In the genomic region with DNA sequence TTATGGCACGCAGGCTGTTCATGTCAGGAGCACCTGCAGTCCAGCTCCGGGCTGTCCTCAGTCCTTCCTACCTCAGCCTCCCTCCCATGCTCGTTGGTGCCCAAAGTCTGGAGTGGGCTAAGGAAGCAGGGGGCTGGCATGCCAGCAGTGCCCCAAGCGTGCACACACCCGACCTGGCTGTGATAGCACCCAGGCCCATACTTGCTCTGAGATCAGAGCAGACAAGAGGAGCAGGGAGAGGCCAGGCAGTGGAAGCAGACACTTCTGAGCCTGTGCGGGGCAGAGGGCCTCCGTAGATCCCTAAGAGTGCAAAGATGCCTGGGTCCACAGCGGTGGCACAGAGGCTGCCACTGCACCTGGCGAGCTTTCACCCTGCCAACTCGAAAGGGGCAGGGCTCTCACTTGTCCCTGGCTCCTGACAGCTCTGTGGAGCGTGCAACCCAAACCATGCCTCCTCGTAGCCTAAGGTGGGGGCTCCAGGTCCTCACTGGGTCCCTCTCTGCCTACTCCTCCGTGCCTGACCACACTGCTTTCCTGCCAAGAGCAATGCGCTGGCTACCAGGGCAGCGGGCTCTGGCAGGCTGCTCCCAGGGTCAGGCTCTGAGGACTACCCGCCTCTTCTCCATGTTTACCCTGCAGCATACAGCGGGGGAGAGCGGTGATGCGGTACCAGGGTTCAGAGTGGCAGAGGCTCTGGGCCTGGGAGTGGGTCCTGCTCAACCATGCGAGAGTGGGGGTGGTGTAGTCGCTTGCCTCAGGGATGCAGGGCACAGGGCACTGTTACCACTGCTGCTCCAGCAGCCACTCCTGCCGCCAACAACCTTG, we compare ENCODE assay signal across 2 cellular contexts.
TF ChIP-seq lines count a peak whose summit lies in the region.

No MANE protein-coding gene starts in this region.

TF ChIP-seq in SK-N-SH, 30 proteins besides CTCF, POLR2A, EP300 and RAD21 (continued from another document):
- TF ChIP-seq, protein P1, sequence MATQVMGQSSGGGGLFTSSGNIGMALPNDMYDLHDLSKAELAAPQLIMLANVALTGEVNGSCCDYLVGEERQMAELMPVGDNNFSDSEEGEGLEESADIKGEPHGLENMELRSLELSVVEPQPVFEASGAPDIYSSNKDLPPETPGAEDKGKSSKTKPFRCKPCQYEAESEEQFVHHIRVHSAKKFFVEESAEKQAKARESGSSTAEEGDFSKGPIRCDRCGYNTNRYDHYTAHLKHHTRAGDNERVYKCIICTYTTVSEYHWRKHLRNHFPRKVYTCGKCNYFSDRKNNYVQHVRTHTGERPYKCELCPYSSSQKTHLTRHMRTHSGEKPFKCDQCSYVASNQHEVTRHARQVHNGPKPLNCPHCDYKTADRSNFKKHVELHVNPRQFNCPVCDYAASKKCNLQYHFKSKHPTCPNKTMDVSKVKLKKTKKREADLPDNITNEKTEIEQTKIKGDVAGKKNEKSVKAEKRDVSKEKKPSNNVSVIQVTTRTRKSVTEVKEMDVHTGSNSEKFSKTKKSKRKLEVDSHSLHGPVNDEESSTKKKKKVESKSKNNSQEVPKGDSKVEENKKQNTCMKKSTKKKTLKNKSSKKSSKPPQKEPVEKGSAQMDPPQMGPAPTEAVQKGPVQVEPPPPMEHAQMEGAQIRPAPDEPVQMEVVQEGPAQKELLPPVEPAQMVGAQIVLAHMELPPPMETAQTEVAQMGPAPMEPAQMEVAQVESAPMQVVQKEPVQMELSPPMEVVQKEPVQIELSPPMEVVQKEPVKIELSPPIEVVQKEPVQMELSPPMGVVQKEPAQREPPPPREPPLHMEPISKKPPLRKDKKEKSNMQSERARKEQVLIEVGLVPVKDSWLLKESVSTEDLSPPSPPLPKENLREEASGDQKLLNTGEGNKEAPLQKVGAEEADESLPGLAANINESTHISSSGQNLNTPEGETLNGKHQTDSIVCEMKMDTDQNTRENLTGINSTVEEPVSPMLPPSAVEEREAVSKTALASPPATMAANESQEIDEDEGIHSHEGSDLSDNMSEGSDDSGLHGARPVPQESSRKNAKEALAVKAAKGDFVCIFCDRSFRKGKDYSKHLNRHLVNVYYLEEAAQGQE (IDR thresholded peaks at IDR 0.05; ENCODE audit: low read depth, low read length), result no peak
- TF ChIP-seq POLR2AphosphoS5 (IDR thresholded peaks at IDR 0.05; ENCODE audit: low read depth, low read length), result no peak

TF ChIP-seq in SK-N-SH treated with all-trans-retinoic acid at 6 μM for 48 hours, 23 proteins besides CTCF, POLR2A, EP300 and RAD21 (continued from another document):
- TF ChIP-seq, protein P2, sequence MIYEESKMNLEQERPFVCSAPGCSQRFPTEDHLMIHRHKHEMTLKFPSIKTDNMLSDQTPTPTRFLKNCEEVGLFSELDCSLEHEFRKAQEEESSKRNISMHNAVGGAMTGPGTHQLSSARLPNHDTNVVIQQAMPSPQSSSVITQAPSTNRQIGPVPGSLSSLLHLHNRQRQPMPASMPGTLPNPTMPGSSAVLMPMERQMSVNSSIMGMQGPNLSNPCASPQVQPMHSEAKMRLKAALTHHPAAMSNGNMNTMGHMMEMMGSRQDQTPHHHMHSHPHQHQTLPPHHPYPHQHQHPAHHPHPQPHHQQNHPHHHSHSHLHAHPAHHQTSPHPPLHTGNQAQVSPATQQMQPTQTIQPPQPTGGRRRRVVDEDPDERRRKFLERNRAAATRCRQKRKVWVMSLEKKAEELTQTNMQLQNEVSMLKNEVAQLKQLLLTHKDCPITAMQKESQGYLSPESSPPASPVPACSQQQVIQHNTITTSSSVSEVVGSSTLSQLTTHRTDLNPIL (CRISPR knock-in tag; IDR thresholded peaks at IDR 0.05; ENCODE audit: low read depth), result no peak
- no peak for TF ChIP-seq PATZ1 (CRISPR knock-in tag; IDR thresholded peaks at IDR 0.05; ENCODE audit: borderline replicate concordance)
